In the genomic region with DNA sequence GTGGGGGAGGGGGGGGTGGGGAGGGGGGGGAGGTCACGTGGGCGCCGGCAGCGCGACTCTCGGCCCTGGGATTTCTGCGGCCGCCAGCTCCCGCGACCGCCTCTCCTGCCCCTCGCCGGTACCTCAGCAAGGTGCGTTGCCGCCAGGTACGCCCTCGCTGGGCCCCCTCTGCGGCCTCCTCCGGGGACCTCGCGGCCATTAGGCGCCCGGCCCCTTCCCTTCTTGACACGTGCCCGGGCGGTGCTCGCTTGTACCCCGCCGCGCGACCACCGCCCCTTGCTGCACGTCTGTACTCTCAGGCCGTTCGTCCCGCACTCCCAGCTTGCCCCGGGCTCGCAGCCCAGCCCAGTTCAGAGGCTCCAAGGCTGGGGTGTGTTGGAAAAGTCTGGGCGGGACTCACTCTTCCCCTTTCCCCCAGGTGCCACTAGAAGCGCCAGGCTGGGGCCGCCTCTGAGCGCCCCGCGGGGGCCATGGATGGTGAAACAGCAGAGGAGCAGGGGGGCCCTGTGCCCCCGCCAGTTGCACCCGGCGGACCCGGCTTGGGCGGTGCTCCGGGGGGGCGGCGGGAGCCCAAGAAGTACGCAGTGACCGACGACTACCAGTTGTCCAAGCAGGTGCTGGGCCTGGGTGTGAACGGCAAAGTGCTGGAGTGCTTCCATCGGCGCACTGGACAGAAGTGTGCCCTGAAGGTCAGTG, we compare ENCODE assay signal across 8 cellular contexts. TPM values are rescaled to one million over a fixed set of nuclear protein-coding genes. Genes with fewer than 3 reads are reported as not detected.
DNase-seq lines count a peak whose midpoint lies in the region; ATAC-seq and TF ChIP-seq lines count a peak whose summit lies in the region.

A gene (plus strand): TSS at position 56 of the 696 bp plus-strand sequence. CDS start 415 bp downstream, at position 471.

- peak; percentile 2 for ATAC-seq in HG02763 (IDR thresholded peaks at IDR 0.05; ENCODE audit: unreplicated experiment)
- peak; percentile 42 for ATAC-seq in stimulated activated memory B cell treated with anti-CD40 and anti-IgM and Interleukin-4, amounts not matched to agents 10 μg/mL and 1 μg/mL and 100 μg/mL, for 72 hours

- no peaks in the 10 kb centered on the region for H3K27me3 Mint-ChIP-seq in activated CD4-positive, alpha-beta T cell treated with anti-CD3 and anti-CD28 coated beads, Interleukin-2, amount 10 ng/mL, durations not matched to agents 24 days and 14 days
- peaks cover 0 to 3% (median 2%) of the 10 kb centered on the region in 3 donors for H3K27me3 Mint-ChIP-seq in immature natural killer cell (ENCODE audit: low read depth in 3 of 3)
- H3K27me3 Mint-ChIP-seq in stimulated activated memory B cell treated with anti-CD40 and anti-IgM and Interleukin-4, amounts not matched to agents 10 μg/mL and 1 μg/mL and 100 μg/mL, for 72 hours, result no peaks in the 10 kb centered on the region

- peaks cover 66% of the 10 kb centered on the region for H3K4me1 Mint-ChIP-seq in activated CD4-positive, alpha-beta T cell treated with anti-CD3 and anti-CD28 coated beads, Interleukin-2, amount 10 ng/mL, durations not matched to agents 24 days and 14 days
- H3K4me1 Mint-ChIP-seq in immature natural killer cell, result peaks cover 79% of the 10 kb centered on the region in 2 donors
- peaks cover 64% of the 10 kb centered on the region for H3K4me1 Mint-ChIP-seq in stimulated activated memory B cell treated with anti-CD40 and anti-IgM and Interleukin-4, amounts not matched to agents 10 μg/mL and 1 μg/mL and 100 μg/mL, for 72 hours

- intact Hi-C loops in activated CD4-positive, alpha-beta T cell treated with anti-CD3 and anti-CD28 coated beads, Interleukin-2, amount 10 ng/mL, durations not matched to agents 24 days and 14 days (cut with micrococcal nuclease), result loop anchor here (1.0 to 10.0 kb wide), 5 partner anchors 16 to 1438 kb away; a partner anchor contains a TSS

- peak within 1 kb of the TSS; percentile 72 for H3K4me3 ChIP-seq in astrocyte of the spinal cord (ENCODE audit: low read depth, low read length)

- H3K36me3 Mint-ChIP-seq in activated CD4-positive, alpha-beta T cell treated with anti-CD3 and anti-CD28 coated beads, Interleukin-2, amount 10 ng/mL, durations not matched to agents 24 days and 14 days (ENCODE audit: low read depth), result peaks cover 57% of the 10 kb centered on the region
- H3K36me3 Mint-ChIP-seq in immature natural killer cell, result peaks cover 0 to 1% (median 0%) of the 10 kb centered on the region in 3 donors
- peaks cover 11% of the 10 kb centered on the region for H3K36me3 Mint-ChIP-seq in stimulated activated memory B cell treated with anti-CD40 and anti-IgM and Interleukin-4, amounts not matched to agents 10 μg/mL and 1 μg/mL and 100 μg/mL, for 72 hours

- no peak for TF ChIP-seq CTCF in astrocyte of the spinal cord (IDR thresholded peaks at IDR 0.05; ENCODE audit: low read depth, low read length)

- DNase-seq in activated CD4-positive, alpha-beta T cell treated with anti-CD3 and anti-CD28 coated beads, Interleukin-2, amount 10 ng/mL, durations not matched to agents 24 days and 14 days, result no peak
- no peak for DNase-seq in activated CD4-positive, alpha-beta T cell treated with anti-CD3 and anti-CD28 coated beads for 1 hour
- DNase-seq in NOMO-1 treated with DMSO at 0.1 percent for 48 hours (lab: John Stamatoyannopoulos, UW; ENCODE audit: unreplicated experiment) (peak; percentile 40), astrocyte of the spinal cord (ENCODE audit: low read depth, low spot score) (no peak), immature natural killer cell (no peak), NCI-H2081 (lab: John Stamatoyannopoulos, UW) (no peak)

- H3K9me3 Mint-ChIP-seq in activated CD4-positive, alpha-beta T cell treated with anti-CD3 and anti-CD28 coated beads, Interleukin-2, amount 10 ng/mL, durations not matched to agents 24 days and 14 days, result no peaks in the 10 kb centered on the region
- no peaks in the 10 kb centered on the region for H3K9me3 Mint-ChIP-seq in immature natural killer cell
- no peaks in the 10 kb centered on the region for H3K9me3 Mint-ChIP-seq in stimulated activated memory B cell treated with anti-CD40 and anti-IgM and Interleukin-4, amounts not matched to agents 10 μg/mL and 1 μg/mL and 100 μg/mL, for 72 hours

- peak within 1 kb of the TSS; percentile 91 for H3K4me3 Mint-ChIP-seq in activated CD4-positive, alpha-beta T cell treated with anti-CD3 and anti-CD28 coated beads, Interleukin-2, amount 10 ng/mL, durations not matched to agents 24 days and 14 days
- peak within 1 kb of the TSS; percentile 82 to 93 (median 91) for H3K4me3 Mint-ChIP-seq in immature natural killer cell
- peak within 1 kb of the TSS; percentile 80 for H3K4me3 Mint-ChIP-seq in stimulated activated memory B cell treated with anti-CD40 and anti-IgM and Interleukin-4, amounts not matched to agents 10 μg/mL and 1 μg/mL and 100 μg/mL, for 72 hours

- in situ Hi-C loops in astrocyte of the spinal cord (cut with HindIII; ENCODE audit: low sequenced_read_pairs), result no loop called here

- peak within 1 kb of the TSS; percentile 91 for H3K27ac Mint-ChIP-seq in activated CD4-positive, alpha-beta T cell treated with anti-CD3 and anti-CD28 coated beads, Interleukin-2, amount 10 ng/mL, durations not matched to agents 24 days and 14 days
- H3K27ac Mint-ChIP-seq in immature natural killer cell, result peak within 1 kb of the TSS; percentile 90 to 97 (median 94)
- peak within 1 kb of the TSS; percentile 76 for H3K27ac Mint-ChIP-seq in stimulated activated memory B cell treated with anti-CD40 and anti-IgM and Interleukin-4, amounts not matched to agents 10 μg/mL and 1 μg/mL and 100 μg/mL, for 72 hours

RNA-seq across cellular contexts. Expression of the gene that starts here (rescaled TPM):
- 199 and 207 TPM in 2 replicates for total RNA-seq in activated CD4-positive, alpha-beta T cell treated with anti-CD3 and anti-CD28 coated beads, Interleukin-2, amount 10 ng/mL, durations not matched to agents 24 days and 14 days
- 10 to 100 TPM; 57.2 to 92.0 (median 91.2) TPM for polyA plus RNA-seq in immature natural killer cell
